Comparison of ENCODE assay signal across 13 cellular contexts in the genomic region with DNA sequence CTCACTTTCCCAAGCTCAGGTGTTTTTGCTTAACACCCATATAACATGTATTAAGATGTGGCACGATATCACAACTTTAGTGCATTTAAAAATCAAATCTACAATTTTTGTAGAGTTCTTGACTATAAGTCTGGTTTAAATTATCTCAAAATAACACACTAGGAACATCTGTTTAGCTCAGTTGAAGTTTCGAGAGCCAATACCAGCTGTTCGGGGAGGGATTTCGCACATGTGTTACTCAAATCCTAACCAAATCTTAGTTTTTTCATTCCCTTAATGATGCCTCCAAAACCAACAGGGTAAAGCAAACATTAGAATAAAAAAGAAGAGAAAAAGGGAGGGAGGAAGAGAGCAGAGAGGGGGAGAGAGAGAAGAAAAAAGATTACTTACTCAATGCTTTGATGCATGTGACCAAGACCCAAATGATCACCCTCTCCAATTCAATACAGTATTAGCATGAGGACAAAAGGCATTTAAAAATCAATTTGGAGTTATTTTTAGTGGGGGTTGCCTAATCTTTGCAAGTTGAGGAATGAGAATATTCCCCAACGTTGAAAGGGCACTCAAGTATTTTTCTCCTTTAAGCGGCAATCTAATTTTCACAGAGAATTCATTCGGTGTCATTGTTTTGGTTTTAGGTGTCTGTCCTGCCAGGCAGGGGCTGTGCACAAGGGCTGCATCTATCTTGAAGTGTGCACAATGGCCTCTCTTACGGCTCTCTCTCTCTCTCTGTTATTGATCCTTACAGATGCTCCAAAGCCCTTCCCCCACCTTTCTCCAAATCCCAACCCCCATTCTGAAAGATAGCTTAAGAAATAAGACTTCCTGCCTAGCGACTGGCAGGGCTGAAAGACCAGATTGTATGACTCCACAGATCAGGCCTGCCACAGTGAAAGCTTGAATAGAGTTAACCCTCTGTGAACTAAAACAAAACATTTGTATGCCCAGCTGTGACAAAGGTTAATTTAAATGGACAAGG.
DNase-seq lines count a peak whose midpoint lies in the region; TF ChIP-seq lines count a peak whose summit lies in the region.
"Had no signal": no experiment of that assay in that cellular context is flagged by ENCODE, and none has a peak within 500 bp of the region (broad histone marks: within the 10 kb centered on the region; RNA-seq: fewer than 3 reads in every experiment).

No MANE protein-coding gene starts in this region.

- TF ChIP-seq CTCF in epithelial cell of esophagus (IDR thresholded peaks at IDR 0.05; ENCODE audit: insufficient read depth, low read depth, low read length, missing control alignments) (no peak), neural crest cell (conservative IDR thresholded peaks at IDR 0.05) (no peak), esophagus muscularis mucosa (IDR thresholded peaks at IDR 0.05) (no peak)

- no peak overlapping the region for H3K27ac ChIP-seq in esophagus muscularis mucosa (replicated peaks in 1 of 4)

- H3K27me3 ChIP-seq in esophagus muscularis mucosa = no peaks in the 10 kb centered on the region

- TF ChIP-seq POLR2A in esophagus muscularis mucosa (IDR thresholded peaks at IDR 0.05; ENCODE audit: low read depth) (no peak), erythroblast (IDR thresholded peaks at IDR 0.05; ENCODE audit: low read length) (no peak)

- 68% methylated on average over 9 of the region's 9 CpGs for WGBS in esophagus muscularis mucosa

- DNase-seq in GM19238 (ENCODE audit: insufficient read length, low spot score) = peak; percentile 21
- peak; percentile 77 for DNase-seq in NCI-H82 treated with DMSO at 0.1 percent for 48 hours (lab: John Stamatoyannopoulos, UW; ENCODE audit: unreplicated experiment)
- DNase-seq in epithelial cell of esophagus (ENCODE audit: low read depth) = peak; percentile 45
- peak; percentile 52 for DNase-seq in neural crest cell (ENCODE audit: low read depth, low spot score)
- DNase-seq in activated effector memory CD4-positive, alpha-beta T cell treated with anti-CD3 and anti-CD28 coated beads, Interleukin-2, amount 50 U/mL, for 16 hours = no peak
- DNase-seq in stimulated activated CD4-positive, alpha-beta T cell treated with anti-CD3 and anti-CD28 coated beads, Interleukin-15, amount 100 ng/mL, for 24 hours = no peak
- no peak for DNase-seq in esophagus muscularis mucosa (ENCODE audit: extremely low spot score)
- no peak for DNase-seq in erythroblast (lab: John Stamatoyannopoulos, UW)
- DNase-seq: activated CD8-positive, alpha-beta memory T cell treated with anti-CD3 and anti-CD28 coated beads, Interleukin-2, amount 50 U/mL, for 4 hours; Calu3; occipital lobe; T-helper 1 cell had no signal

- H3K36me3 Mint-ChIP-seq in neural crest cell (ENCODE audit: low read depth) = peaks cover 2% of the 10 kb centered on the region

- H3K4me3 ChIP-seq in epithelial cell of esophagus (ENCODE audit: low read length) (no peak overlapping the region), esophagus muscularis mucosa (no peak overlapping the region)

- H3K4me3 Mint-ChIP-seq in neural crest cell = peak overlapping the region; percentile 88
- H3K4me3 Mint-ChIP-seq: central memory CD8-positive, alpha-beta T cell had no signal

- H3K9me3 ChIP-seq in esophagus muscularis mucosa = no peaks in the 10 kb centered on the region

- no peaks in the 10 kb centered on the region for H3K9me3 Mint-ChIP-seq in neural crest cell
- H3K9me3 Mint-ChIP-seq: central memory CD8-positive, alpha-beta T cell had no signal

- H3K27ac Mint-ChIP-seq in neural crest cell (ENCODE audit: unreplicated experiment) = peak overlapping the region; percentile 82

- peaks cover 13 to 18% (median 17%) of the 10 kb centered on the region in 4 donors for H3K4me1 ChIP-seq in esophagus muscularis mucosa

- TF ChIP-seq EP300 in esophagus muscularis mucosa (IDR thresholded peaks at IDR 0.05) = no peak

- peaks cover 22% of the 10 kb centered on the region for H3K27me3 Mint-ChIP-seq in neural crest cell (ENCODE audit: low read depth)

- H3K36me3 ChIP-seq in esophagus muscularis mucosa = no peaks in the 10 kb centered on the region

- intact Hi-C loops in esophagus muscularis mucosa (cut with DNase I) = no loop called here

- H3K4me1 Mint-ChIP-seq in neural crest cell = peaks cover 76% of the 10 kb centered on the region
- H3K4me1 Mint-ChIP-seq: central memory CD8-positive, alpha-beta T cell had no signal

Comparison
In these comparisons a context has a peak if more than half of its experiments do, and no peak if none do; other contexts are left out.
1. DNase-seq: peak in GM19238 (single experiment), NCI-H82 treated with DMSO at 0.1 percent for 48 hours (single experiment), epithelial cell of esophagus (single experiment) and neural crest cell (single experiment); none in activated effector memory CD4-positive, alpha-beta T cell treated with anti-CD3 and anti-CD28 coated beads, Interleukin-2, amount 50 U/mL, for 16 hours (single experiment), stimulated activated CD4-positive, alpha-beta T cell treated with anti-CD3 and anti-CD28 coated beads, Interleukin-15, amount 100 ng/mL, for 24 hours (single experiment), esophagus muscularis mucosa (single experiment) and erythroblast (0 of 2).